30 cellular contexts compared by ENCODE assay signal in the genomic region with DNA sequence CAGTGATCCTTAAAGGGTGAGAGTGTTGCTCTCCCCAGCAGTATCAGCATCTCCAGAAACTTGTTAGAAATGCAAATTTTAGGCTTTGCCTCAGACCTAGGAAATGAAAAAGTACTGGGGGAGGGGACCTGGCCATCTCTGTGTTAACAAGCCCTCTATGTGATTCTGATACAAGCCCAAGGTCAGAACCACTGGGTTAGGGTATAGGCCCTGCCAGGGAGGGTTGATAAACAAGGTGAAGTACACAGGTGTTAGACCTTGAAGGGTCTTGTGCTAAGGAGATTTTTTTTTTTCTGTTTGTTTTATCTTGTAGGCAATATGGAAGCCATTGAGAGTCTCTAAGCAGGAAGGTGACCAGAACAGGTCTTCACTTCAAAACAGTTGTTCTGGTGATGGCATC. TPM values are rescaled to one million over a fixed set of nuclear protein-coding genes. Genes with fewer than 3 reads are reported as not detected.
"Had no signal": no experiment of that assay in that cellular context is flagged by ENCODE, and none has a peak within 500 bp of the region (broad histone marks: within the 10 kb centered on the region; RNA-seq: fewer than 3 reads in every experiment).

No MANE protein-coding gene starts in this region.

- H3K9me3 Mint-ChIP-seq: activated CD4-positive, alpha-beta memory T cell treated with anti-CD3 and anti-CD28 coated beads, Interleukin-2, amount 10 ng/mL, durations not matched to agents 7 days and 5 days; activated naive CD4-positive, alpha-beta T cell treated with anti-CD3 and anti-CD28 coated beads, Interleukin-2, amount 10 ng/mL, durations not matched to agents 7 days and 5 days; activated naive CD8-positive, alpha-beta T cell treated with anti-CD3 and anti-CD28 coated beads, Interleukin-2, amount 50 U/mL, for 24 hours had no signal

- H3K27ac ChIP-seq: brain microvascular endothelial cell, PC-9, RWPE1, SK-N-MC, WERI-Rb-1 had no signal

- H3K36me3 ChIP-seq: brain microvascular endothelial cell, WERI-Rb-1 had no signal

- H2AFZ ChIP-seq: PC-9 had no signal

- H3K4me1 Mint-ChIP-seq: activated CD4-positive, alpha-beta memory T cell treated with anti-CD3 and anti-CD28 coated beads, Interleukin-2, amount 10 ng/mL, durations not matched to agents 7 days and 5 days; activated CD8-positive, alpha-beta memory T cell treated with anti-CD3 and anti-CD28 coated beads, Interleukin-2, amount 10 ng/mL, durations not matched to agents 7 days and 5 days; activated naive CD4-positive, alpha-beta T cell treated with anti-CD3 and anti-CD28 coated beads, Interleukin-2, amount 10 ng/mL, durations not matched to agents 7 days and 5 days; activated naive CD8-positive, alpha-beta T cell treated with anti-CD3 and anti-CD28 coated beads, Interleukin-2, amount 50 U/mL, for 24 hours had no signal

- H3K27me3 ChIP-seq: brain microvascular endothelial cell had no signal

- H3K4me3 ChIP-seq: PC-9, SK-N-MC had no signal

- H3K27ac Mint-ChIP-seq: activated CD4-positive, alpha-beta memory T cell treated with anti-CD3 and anti-CD28 coated beads, Interleukin-2, amount 10 ng/mL, durations not matched to agents 7 days and 5 days; activated CD8-positive, alpha-beta memory T cell treated with anti-CD3 and anti-CD28 coated beads, Interleukin-2, amount 10 ng/mL, durations not matched to agents 7 days and 5 days; activated naive CD4-positive, alpha-beta T cell treated with anti-CD3 and anti-CD28 coated beads, Interleukin-2, amount 10 ng/mL, durations not matched to agents 7 days and 5 days; activated naive CD8-positive, alpha-beta T cell; activated naive CD8-positive, alpha-beta T cell treated with anti-CD3 and anti-CD28 coated beads, Interleukin-2, amount 50 U/mL, for 24 hours had no signal

- H3K36me3 Mint-ChIP-seq: activated CD8-positive, alpha-beta memory T cell treated with anti-CD3 and anti-CD28 coated beads, Interleukin-2, amount 10 ng/mL, durations not matched to agents 7 days and 5 days; activated naive CD4-positive, alpha-beta T cell treated with anti-CD3 and anti-CD28 coated beads, Interleukin-2, amount 10 ng/mL, durations not matched to agents 7 days and 5 days; activated naive CD8-positive, alpha-beta T cell had no signal

- H3K4me3 Mint-ChIP-seq: activated CD4-positive, alpha-beta memory T cell treated with anti-CD3 and anti-CD28 coated beads, Interleukin-2, amount 10 ng/mL, durations not matched to agents 7 days and 5 days; activated CD8-positive, alpha-beta memory T cell treated with anti-CD3 and anti-CD28 coated beads, Interleukin-2, amount 10 ng/mL, durations not matched to agents 7 days and 5 days; activated naive CD4-positive, alpha-beta T cell treated with anti-CD3 and anti-CD28 coated beads, Interleukin-2, amount 10 ng/mL, durations not matched to agents 7 days and 5 days; activated naive CD8-positive, alpha-beta T cell; activated naive CD8-positive, alpha-beta T cell treated with anti-CD3 and anti-CD28 coated beads, Interleukin-2, amount 50 U/mL, for 24 hours had no signal

- DNase-seq: activated CD4-positive, alpha-beta memory T cell treated with anti-CD3 and anti-CD28 coated beads, Interleukin-2, amount 10 ng/mL, durations not matched to agents 7 days and 5 days; activated CD4-positive, alpha-beta T cell treated with anti-CD3 and anti-CD28 coated beads for 1 hour; activated CD4-positive, alpha-beta T cell treated with anti-CD3 and anti-CD28 coated beads for 48 hours; activated CD4-positive, CD25-positive, alpha-beta regulatory T cell; activated CD8-positive, alpha-beta memory T cell treated with anti-CD3 and anti-CD28 coated beads for 24 hours; activated CD8-positive, alpha-beta memory T cell treated with anti-CD3 and anti-CD28 coated beads, Interleukin-2, amount 10 ng/mL, durations not matched to agents 7 days and 5 days; activated CD8-positive, alpha-beta memory T cell treated with anti-CD3 and anti-CD28 coated beads, Interleukin-2, amount 50 U/mL, for 48 hours; activated effector memory CD4-positive, alpha-beta T cell treated with Interleukin-2 at 50 U/mL for 16 hours; activated naive CD4-positive, alpha-beta T cell treated with anti-CD3 and anti-CD28 coated beads, Interleukin-2, amount 10 ng/mL, durations not matched to agents 7 days and 5 days; activated naive CD8-positive, alpha-beta T cell treated with anti-CD3 and anti-CD28 coated beads, Interleukin-2, amount 50 U/mL, for 24 hours; activated T-cell treated with anti-CD3 and anti-CD28 coated beads, Interleukin-2, amount 50 U/mL, for 48 hours; anterior cingulate cortex; brain microvascular endothelial cell; central memory CD4-positive, alpha-beta T cell; Karpas-422; NCI-H1048; NCI-H1105 treated with DMSO at 0.1 percent for 48 hours; NCI-H1436 treated with DMSO at 0.1 percent for 48 hours; NCI-H1694 treated with DMSO at 0.1 percent for 48 hours; NCI-H2029; NCI-H345; NCI-H524 treated with DMSO at 0.1 percent for 48 hours; PC-9; T1000; WERI-Rb-1 had no signal

- H3K27me3 Mint-ChIP-seq: activated CD4-positive, alpha-beta memory T cell treated with anti-CD3 and anti-CD28 coated beads, Interleukin-2, amount 10 ng/mL, durations not matched to agents 7 days and 5 days; activated CD8-positive, alpha-beta memory T cell treated with anti-CD3 and anti-CD28 coated beads, Interleukin-2, amount 10 ng/mL, durations not matched to agents 7 days and 5 days; activated naive CD4-positive, alpha-beta T cell treated with anti-CD3 and anti-CD28 coated beads, Interleukin-2, amount 10 ng/mL, durations not matched to agents 7 days and 5 days; activated naive CD8-positive, alpha-beta T cell had no signal

- FAIRE-seq: RCC 7860 had no signal

- H3K4me2 ChIP-seq: PC-9 had no signal

- ATAC-seq: activated CD8-positive, alpha-beta memory T cell treated with anti-CD3 and anti-CD28 coated beads, Interleukin-2, amount 10 ng/mL, durations not matched to agents 7 days and 5 days; activated naive CD8-positive, alpha-beta T cell treated with anti-CD3 and anti-CD28 coated beads, Interleukin-2, amount 50 U/mL, for 24 hours; Right ventricle myocardium inferior had no signal

RNA-seq across cellular contexts. Expression of a gene that starts 45.9 kb away (rescaled TPM):
- total RNA-seq: PC-9 had no signal
